In genomic region chr16:88116121-88116900, GRCh38 we compare ENCODE assay signal across 16 cellular contexts.
DNase-seq lines count a peak whose midpoint lies in the region; ATAC-seq and TF ChIP-seq lines count a peak whose summit lies in the region.
"Had no signal": no experiment of that assay in that cellular context is flagged by ENCODE, and none has a peak within 500 bp of the region (broad histone marks: within the 10 kb centered on the region; RNA-seq: fewer than 3 reads in every experiment).

No MANE protein-coding gene starts in this region.

- DNase-seq in DMS79 (lab: John Stamatoyannopoulos, UW) (peak; percentile 57), NCI-H1092 treated with DMSO at 0.1 percent for 48 hours (lab: John Stamatoyannopoulos, UW) (peak; percentile 39), dermis microvascular lymphatic vessel endothelial cell (ENCODE audit: low read depth in 2 of 2) (peak; percentile 3 to 12), myocyte (ENCODE audit: low read depth) (peak; percentile 80), DMS53 (lab: John Stamatoyannopoulos, UW) (no peak), MM.1S (no peak)
- DNase-seq: activated CD8-positive, alpha-beta memory T cell treated with anti-CD3 and anti-CD28 coated beads, Interleukin-2, amount 10 ng/mL, durations not matched to agents 7 days and 5 days; activated gamma-delta T cell; DMS153; erythroblast; mucosa of descending colon had no signal

- no peak overlapping the region for H3K27ac ChIP-seq in MM.1S (ENCODE audit: low read length)
- H3K27ac ChIP-seq: hepatocyte, skin epidermis, thoracic aorta had no signal

- no peaks in the 10 kb centered on the region for H3K4me1 ChIP-seq in MM.1S (ENCODE audit: low read length)

- no peak overlapping the region for H2AFZ ChIP-seq in MM.1S (ENCODE audit: low read length)
- H2AFZ ChIP-seq: hepatocyte had no signal

- no peak overlapping the region for H3K4me3 ChIP-seq in MM.1S (ENCODE audit: low read length)
- H3K4me3 ChIP-seq: hepatocyte, mucosa of descending colon, skin epidermis, thoracic aorta had no signal

- no peaks in the 10 kb centered on the region for H3K9me3 ChIP-seq in MM.1S (replicated peaks; ENCODE audit: insufficient read depth, low read length)
- H3K9me3 ChIP-seq: mucosa of descending colon, thoracic aorta had no signal

- no peaks in the 10 kb centered on the region for H3K36me3 ChIP-seq in MM.1S (replicated peaks; ENCODE audit: insufficient read depth, low read length)
- H3K36me3 ChIP-seq: thoracic aorta had no signal

- no peak overlapping the region for H3K9ac ChIP-seq in MM.1S (ENCODE audit: low read length)

- no peak for TF ChIP-seq CTCF in MM.1S (IDR thresholded peaks at IDR 0.05; ENCODE audit: low read length)

- no peaks in the 10 kb centered on the region for H3F3A ChIP-seq in MM.1S (ENCODE audit: insufficient read depth, low read length)

- peaks cover 6% of the 10 kb centered on the region for H3K27me3 ChIP-seq in MM.1S (replicated peaks; ENCODE audit: insufficient read depth, low read length)
- H3K27me3 ChIP-seq: hepatocyte had no signal

- H4K20me1 ChIP-seq in MM.1S (ENCODE audit: insufficient read depth, low read length) = no peaks in the 10 kb centered on the region

- H3K4me2 ChIP-seq in MM.1S (ENCODE audit: low read depth, low read length) = no peak overlapping the region
- H3K4me2 ChIP-seq: hepatocyte had no signal

- no peaks in the 10 kb centered on the region for H3K9me2 ChIP-seq in MM.1S (replicated peaks; ENCODE audit: insufficient read depth, low read length)

- H3K79me2 ChIP-seq in MM.1S (ENCODE audit: low read length) = no peaks in the 10 kb centered on the region
- H3K79me2 ChIP-seq: hepatocyte had no signal

- no peak for ATAC-seq in GM18517 (IDR thresholded peaks at IDR 0.05; ENCODE audit: unreplicated experiment)
- ATAC-seq: activated CD4-positive, CD25-positive, alpha-beta regulatory T cell treated with anti-CD3 and anti-CD28 coated beads, Interleukin-2, amount 50 U/mL, for 24 hours; activated CD8-positive, alpha-beta memory T cell treated with anti-CD3 and anti-CD28 coated beads, Interleukin-2, amount 10 ng/mL, durations not matched to agents 7 days and 5 days; mucosa of descending colon had no signal

Comparison
In these comparisons a context has a peak if more than half of its experiments do, and no peak if none do; other contexts are left out.
1. DNase-seq: peak in DMS79 (single experiment), NCI-H1092 treated with DMSO at 0.1 percent for 48 hours (single experiment), dermis microvascular lymphatic vessel endothelial cell (2 of 2) and myocyte (single experiment); none in DMS53 (single experiment) and MM.1S (single experiment).